Comparison of ENCODE assay signal across 11 cellular contexts in the genomic region with DNA sequence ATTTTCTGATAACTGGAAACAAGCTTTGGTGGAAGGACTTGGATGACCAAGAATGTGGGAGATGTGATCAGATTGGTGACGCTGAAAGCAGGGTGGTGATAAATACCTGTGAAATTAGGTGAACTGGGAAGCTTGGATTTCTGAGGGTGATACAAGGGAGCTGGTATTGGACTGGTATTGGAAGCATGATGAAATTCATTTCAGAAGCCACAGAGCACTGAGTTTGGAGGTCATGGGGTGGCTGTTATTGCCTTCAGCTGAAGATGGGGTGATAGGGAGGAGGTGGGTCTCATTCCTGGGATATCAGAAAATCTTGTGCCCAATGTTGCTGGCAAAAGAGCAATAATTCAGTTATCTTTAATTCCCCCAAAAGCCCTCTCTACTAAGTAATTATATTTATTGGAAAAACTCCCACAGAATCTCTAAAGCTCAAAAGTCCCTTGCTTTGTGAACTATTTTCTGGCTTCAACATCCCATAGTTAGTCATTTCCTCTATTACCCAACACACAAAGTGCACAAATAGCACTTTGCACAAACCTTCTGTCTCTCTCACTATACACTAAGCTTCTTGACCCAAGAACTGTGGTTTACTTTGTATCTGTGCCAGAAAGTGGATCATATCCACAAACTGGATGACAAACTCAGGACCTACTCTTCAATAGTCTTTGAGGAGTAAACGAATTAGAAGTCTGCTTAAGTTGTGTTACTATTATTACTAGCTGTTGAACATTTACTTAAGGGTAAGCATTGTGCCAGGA. TPM values are rescaled to one million over a fixed set of nuclear protein-coding genes. Genes with fewer than 3 reads are reported as not detected.
DNase-seq lines count a peak whose midpoint lies in the region; ATAC-seq and TF ChIP-seq lines count a peak whose summit lies in the region.
"Had no signal": no experiment of that assay in that cellular context is flagged by ENCODE, and none has a peak within 500 bp of the region (broad histone marks: within the 10 kb centered on the region; RNA-seq: fewer than 3 reads in every experiment).

No MANE protein-coding gene starts in this region.

- no peak for TF ChIP-seq POLR2A in NB4 (IDR thresholded peaks at IDR 0.05; ENCODE audit: extremely low read depth, insufficient read length)

- TF ChIP-seq CTCF in NB4 (IDR thresholded peaks at IDR 0.05; ENCODE audit: low read depth, low read length), result no peak
- no peak for TF ChIP-seq CTCF in CD8-positive, alpha-beta T cell (IDR thresholded peaks at IDR 0.05)

- H3K27ac ChIP-seq in BLaER1 treated with 17β-estradiol and CSF1 and Interleukin-3, amounts not matched to agents 10 nM and 100 nM, result peak overlapping the region in 9 of 11 experiments; percentile 33 to 92 (median 80); a peak in 18 of 22 replicates
- H3K27ac ChIP-seq in CD8-positive, alpha-beta T cell (ENCODE audit: low read depth, low read length), result no peak overlapping the region
- H3K27ac ChIP-seq: parathyroid adenoma, PC-9 had no signal

- no peak for ATAC-seq in stimulated activated naive B cell treated with anti-CD40 and anti-IgM and Interleukin-4, amounts not matched to agents 10 μg/mL and 1 μg/mL and 100 μg/mL, for 72 hours (replicated peaks)
- ATAC-seq in CD8-positive, alpha-beta T cell, result no peak

- peak overlapping the region in 5 of 10 experiments; percentile 17 to 48 (median 23); a peak in 6 of 20 replicates for H3K4me3 ChIP-seq in BLaER1 treated with 17β-estradiol and CSF1 and Interleukin-3, amounts not matched to agents 10 nM and 100 nM
- H3K4me3 ChIP-seq in NB4 (ENCODE audit: low read depth, low read length), result no peak overlapping the region
- no peak overlapping the region for H3K4me3 ChIP-seq in CD8-positive, alpha-beta T cell (ENCODE audit: low read depth, low read length)
- H3K4me3 ChIP-seq: PC-9, upper lobe of left lung had no signal

- peaks cover 0 to 82% (median 46%) of the 10 kb centered on the region in 10 experiments; a peak in 13 of 20 replicates for H3K4me1 ChIP-seq in BLaER1 treated with 17β-estradiol and CSF1 and Interleukin-3, amounts not matched to agents 10 nM and 100 nM
- no peaks in the 10 kb centered on the region for H3K4me1 ChIP-seq in CD8-positive, alpha-beta T cell (ENCODE audit: insufficient read depth, low read length)
- H3K4me1 ChIP-seq: parathyroid adenoma had no signal

- no peak overlapping the region for H3K4me3 Mint-ChIP-seq in stimulated activated naive B cell treated with anti-CD40 and anti-IgM and Interleukin-4, amounts not matched to agents 10 μg/mL and 1 μg/mL and 100 μg/mL, for 72 hours
- H3K4me3 Mint-ChIP-seq in CD8-positive, alpha-beta T cell, result no peak overlapping the region

- no peaks in the 10 kb centered on the region for H3K36me3 Mint-ChIP-seq in stimulated activated naive B cell treated with anti-CD40 and anti-IgM and Interleukin-4, amounts not matched to agents 10 μg/mL and 1 μg/mL and 100 μg/mL, for 72 hours
- H3K36me3 Mint-ChIP-seq in CD8-positive, alpha-beta T cell, result no peaks in the 10 kb centered on the region

- H3K36me3 ChIP-seq in BLaER1 treated with 17β-estradiol and CSF1 and Interleukin-3, amounts not matched to agents 10 nM and 100 nM, result no peaks in the 10 kb centered on the region
- H3K36me3 ChIP-seq in CD8-positive, alpha-beta T cell (ENCODE audit: insufficient read depth, low read length), result no peaks in the 10 kb centered on the region
- H3K36me3 ChIP-seq: upper lobe of left lung had no signal

- intact Hi-C loops in CD8-positive, alpha-beta T cell (cut with DNase I, micrococcal nuclease), result loop anchor here in 1 of 2 experiments (5.0 kb wide), 1 partner anchor 147 kb away; no protein-coding TSS in a partner anchor

- H3K9me3 Mint-ChIP-seq in stimulated activated naive B cell treated with anti-CD40 and anti-IgM and Interleukin-4, amounts not matched to agents 10 μg/mL and 1 μg/mL and 100 μg/mL, for 72 hours, result peaks cover 0 to 2% of the 10 kb centered on the region in 2 donors
- no peaks in the 10 kb centered on the region for H3K9me3 Mint-ChIP-seq in CD8-positive, alpha-beta T cell

- CTCF ChIA-PET in CD8-positive, alpha-beta T cell (lab: Charles Lee), result interaction anchor here (1.4 kb wide), 1 partner anchor 57 kb away, joined by 3 read pairs; no protein-coding TSS in a partner anchor

- H4K20me1 ChIP-seq in BLaER1 treated with 17β-estradiol and CSF1 and Interleukin-3, amounts not matched to agents 10 nM and 100 nM, result no peaks in the 10 kb centered on the region

- H3K9ac ChIP-seq in BLaER1 treated with 17β-estradiol and CSF1 and Interleukin-3, amounts not matched to agents 10 nM and 100 nM, result peak overlapping the region in 6 of 11 experiments; percentile 56 to 74 (median 74); a peak in 11 of 22 replicates
- H3K9ac ChIP-seq: parathyroid adenoma had no signal

- H3K4me2 ChIP-seq in BLaER1 treated with 17β-estradiol and CSF1 and Interleukin-3, amounts not matched to agents 10 nM and 100 nM, result peak overlapping the region in 9 of 11 experiments; percentile 10 to 91 (median 80); a peak in 16 of 22 replicates
- H3K4me2 ChIP-seq: PC-9 had no signal

- H3K27ac Mint-ChIP-seq in stimulated activated naive B cell treated with anti-CD40 and anti-IgM and Interleukin-4, amounts not matched to agents 10 μg/mL and 1 μg/mL and 100 μg/mL, for 72 hours, result no peak overlapping the region
- H3K27ac Mint-ChIP-seq in CD8-positive, alpha-beta T cell, result no peak overlapping the region

- peaks cover 0 to 2% of the 10 kb centered on the region in 2 donors for H3K4me1 Mint-ChIP-seq in stimulated activated naive B cell treated with anti-CD40 and anti-IgM and Interleukin-4, amounts not matched to agents 10 μg/mL and 1 μg/mL and 100 μg/mL, for 72 hours
- peaks cover 4% of the 10 kb centered on the region for H3K4me1 Mint-ChIP-seq in CD8-positive, alpha-beta T cell (ENCODE audit: low read depth)

- H3K9me3 ChIP-seq in BLaER1 treated with 17β-estradiol and CSF1 and Interleukin-3, amounts not matched to agents 10 nM and 100 nM (replicated peaks in 1 of 11), result 0 out of 22 replicates have a peak, but pooled peaks cover 0 to 4% (median 0%) of the 10 kb centered on the region in 11 experiments
- no peaks in the 10 kb centered on the region for H3K9me3 ChIP-seq in CD8-positive, alpha-beta T cell (ENCODE audit: low read length)
- H3K9me3 ChIP-seq: upper lobe of left lung had no signal

- H3K27me3 Mint-ChIP-seq in stimulated activated naive B cell treated with anti-CD40 and anti-IgM and Interleukin-4, amounts not matched to agents 10 μg/mL and 1 μg/mL and 100 μg/mL, for 72 hours, result peaks cover 0 to 5% of the 10 kb centered on the region in 2 donors
- H3K27me3 Mint-ChIP-seq in CD8-positive, alpha-beta T cell (ENCODE audit: low read depth), result no peaks in the 10 kb centered on the region

- POLR2A ChIA-PET in CD8-positive, alpha-beta T cell (lab: Charles Lee), result interaction anchor here (0.9 to 1.7 kb wide), 2 partner anchors 41 to 121 kb away, joined by 3 to 4 read pairs; no protein-coding TSS in a partner anchor

- DNase-seq in NB4 (ENCODE audit: low read depth) (peak; percentile 88), dedifferentiated amniotic fluid mesenchymal stem cell (ENCODE audit: extremely low spot score) (peak; percentile 71), medulla oblongata (ENCODE audit: extremely low spot score) (peak; percentile 78), HT-29 (ENCODE audit: low spot score) (no peak)
- no peak for DNase-seq in stimulated activated CD4-positive, alpha-beta T cell treated with anti-CD3 and anti-CD28 coated beads, Interleukin-4, amount 100 ng/mL, for 1 hour
- DNase-seq in stimulated activated naive B cell treated with anti-CD40 and anti-IgM and Interleukin-4, amounts not matched to agents 10 μg/mL and 1 μg/mL and 100 μg/mL, for 72 hours, result no peak
- no peak for DNase-seq in CD8-positive, alpha-beta T cell
- DNase-seq: upper lobe of left lung had no signal

- H3K27me3 ChIP-seq in BLaER1 treated with 17β-estradiol and CSF1 and Interleukin-3, amounts not matched to agents 10 nM and 100 nM, result no peaks in the 10 kb centered on the region
- no peaks in the 10 kb centered on the region for H3K27me3 ChIP-seq in CD8-positive, alpha-beta T cell (ENCODE audit: insufficient read depth, low read length)
- H3K27me3 ChIP-seq: upper lobe of left lung had no signal

RNA-seq across cellular contexts. Expression of gene CAMK2D, which starts 23.1 kb away (rescaled TPM):
- 41.1 and 49.5 TPM in 2 replicates for total RNA-seq in HT-29 (2014; rRNA removed; shearing (Covaris generic))
- total RNA-seq in CD8-positive, alpha-beta T cell, result 10 to 100 TPM; 29.6 to 31.1 TPM

Comparison
In these comparisons a context has a peak if more than half of its experiments do, and no peak if none do; other contexts are left out.
1. DNase-seq: peak in NB4 (single experiment), dedifferentiated amniotic fluid mesenchymal stem cell (single experiment) and medulla oblongata (single experiment); none in HT-29 (single experiment), stimulated activated CD4-positive, alpha-beta T cell treated with anti-CD3 and anti-CD28 coated beads, Interleukin-4, amount 100 ng/mL, for 1 hour (single experiment), stimulated activated naive B cell treated with anti-CD40 and anti-IgM and Interleukin-4, amounts not matched to agents 10 μg/mL and 1 μg/mL and 100 μg/mL, for 72 hours (single experiment) and CD8-positive, alpha-beta T cell (0 of 7).